In genomic region chr1:243288062-243288461, GRCh38 we compare ENCODE assay signal across 11 cellular contexts. TPM values are rescaled to one million over a fixed set of nuclear protein-coding genes. Genes with fewer than 3 reads are reported as not detected.
DNase-seq lines count a peak whose midpoint lies in the region; ATAC-seq, FAIRE-seq and TF ChIP-seq lines count a peak whose summit lies in the region.
"Had no signal": no experiment of that assay in that cellular context is flagged by ENCODE, and none has a peak within 500 bp of the region (broad histone marks: within the 10 kb centered on the region; RNA-seq: fewer than 3 reads in every experiment).

No MANE protein-coding gene starts in this region.

- H3K23ac ChIP-seq in IMR-90 (ENCODE audit: low read depth, low read length), result peak overlapping the region; percentile 75; the same call in 1 of the 2 replicates

- peak overlapping the region; percentile 96 for H2AK5ac ChIP-seq in IMR-90 (ENCODE audit: low read depth, low read length)

- DNase-seq in GM18507 (ENCODE audit: extremely low spot score, insufficient read length, low read depth) (no peak), IMR-90 (no peak), K562 (ENCODE audit: extremely low read depth in 1 of 4, low spot score in 3 of 4) (no peak), 8988T (no peak), COR-L47 (lab: John Stamatoyannopoulos, UW) (no peak)
- DNase-seq: islet precursor cell, posterior cingulate gyrus, tibial artery had no signal

- H4K5ac ChIP-seq in IMR-90 (ENCODE audit: low read depth, low read length), result peak overlapping the region; percentile 82

- H3K9me3 ChIP-seq in IMR-90 (ENCODE audit: control insufficient read depth, insufficient read depth, low read length), result no peaks in the 10 kb centered on the region
- no peaks in the 10 kb centered on the region for H3K9me3 ChIP-seq in K562 (replicated peaks; ENCODE audit: control insufficient read depth, insufficient read depth, low read depth, low read length)
- no peaks in the 10 kb centered on the region for H3K9me3 ChIP-seq in neutrophil

- H3K27me3 ChIP-seq in IMR-90 (ENCODE audit: control insufficient read depth, insufficient read depth, low read length) (no peaks in the 10 kb centered on the region), K562 (ENCODE audit: control insufficient read depth in 2 of 2, insufficient read depth in 2 of 2, low read length in 2 of 2) (no peaks in the 10 kb centered on the region), neutrophil (no peaks in the 10 kb centered on the region)
- H3K27me3 ChIP-seq: tibial artery had no signal

- H3K4me2 ChIP-seq in IMR-90 (ENCODE audit: low read depth, low read length), result no peak overlapping the region
- no peak overlapping the region for H3K4me2 ChIP-seq in K562 (ENCODE audit: insufficient read depth, low read length)

- BruUV-seq in IMR-90 (replicated peaks; lab: Mats Ljungman, UMichigan) (no TSS peak), K562 (replicated peaks; lab: Mats Ljungman, UMichigan) (no TSS peak)

- peak overlapping the region; percentile 94 for H2BK120ac ChIP-seq in IMR-90 (ENCODE audit: low read depth, low read length)

- H2BK20ac ChIP-seq in IMR-90 (ENCODE audit: low read depth, low read length), result peak overlapping the region; percentile 85; the same call in 1 of the 2 replicates

- in situ Hi-C loops in IMR-90 (cut with MboI; ENCODE audit: low sequenced_read_pairs) (no loop called here), K562 (cut with MboI) (no loop called here)

- H4K91ac ChIP-seq in IMR-90 (ENCODE audit: insufficient read depth, low read depth, low read length), result peak overlapping the region; percentile 77

- peak overlapping the region; percentile 84 for H3K18ac ChIP-seq in IMR-90 (ENCODE audit: low read depth, low read length)

- H2AK9ac ChIP-seq in IMR-90 (replicated peaks; ENCODE audit: low read depth, low read length, poor library complexity), result peak overlapping the region; percentile 60

- TF ChIP-seq RAD21 in IMR-90 (IDR thresholded peaks at IDR 0.05; ENCODE audit: low read length), result no peak
- TF ChIP-seq RAD21 in K562 (CRISPR knock-in tag; conservative IDR thresholded peaks at IDR 0.05 in 1 of 2, IDR thresholded peaks at IDR 0.05 in 1 of 2), result no peak

- H2BK15ac ChIP-seq in IMR-90 (ENCODE audit: low read depth, low read length), result peak overlapping the region; percentile 73

- intact Hi-C loops in IMR-90 (cut with micrococcal nuclease) (no loop called here), K562 (cut with micrococcal nuclease) (no loop called here)

- H3K9ac ChIP-seq in IMR-90 (ENCODE audit: low read depth, low read length) (0 out of 2 replicates have a peak overlapping the region, but pooled peaks have one; percentile 29), K562 (ENCODE audit: insufficient read depth in 1 of 2, low read depth in 2 of 2, low read length in 2 of 2) (no peak overlapping the region)

- H3K4me1 ChIP-seq in IMR-90 (ENCODE audit: control insufficient read depth, insufficient read depth, low read length) (peaks cover 14% of the 10 kb centered on the region), K562 (replicated peaks in 1 of 2; ENCODE audit: control insufficient read depth in 2 of 2, insufficient read depth in 2 of 2, low read length in 2 of 2) (peaks cover 0 to 5% of the 10 kb centered on the region in 2 experiments; a peak in 2 of 5 replicates), neutrophil (ENCODE audit: control insufficient read depth in 1 of 2, insufficient read depth in 1 of 2, low read depth in 1 of 2, low read length in 1 of 2) (peaks cover 56 to 57% of the 10 kb centered on the region in 2 experiments)

- TF ChIP-seq POLR2A in IMR-90 (IDR thresholded peaks at IDR 0.05; ENCODE audit: low read depth, low read length) (no peak), K562 (conservative IDR thresholded peaks at IDR 0.05) (no peak)

- FAIRE-seq in GM18507 (lab: Jason Lieb, UNC) (peak; percentile 52), K562 (lab: Jason Lieb, UNC) (no peak)

- H3K4me3 ChIP-seq in IMR-90 (ENCODE audit: insufficient read depth, low read depth, low read length) (no peak overlapping the region), K562 (no peak overlapping the region), neutrophil (ENCODE audit: low read depth in 1 of 2, low read length in 1 of 2) (peak overlapping the region; percentile 49 to 50)
- H3K4me3 ChIP-seq: tibial artery had no signal

- CTCF ChIA-PET in IMR-90 (lab: Yijun Ruan, JAX), result interaction anchor here (1.2 kb wide), 1 partner anchor 22 kb away, joined by 3 read pairs; no protein-coding TSS in a partner anchor
- CTCF ChIA-PET in K562 (lab: Yijun Ruan, JAX; ENCODE audit: low intra/inter-chr PET ratio), result no interaction called here

- POLR2A ChIA-PET in IMR-90 (lab: Charles Lee; ENCODE audit: unreplicated experiment) (interaction anchor here (1.0 kb wide), 1 partner anchor 16 kb away, joined by 3 read pairs; no protein-coding TSS in a partner anchor), K562 (lab: Yijun Ruan, JAX) (interaction anchor here (1.2 kb wide), 1 partner anchor 9 kb away, joined by 3 read pairs; no protein-coding TSS in a partner anchor)

- peak overlapping the region; percentile 87 for H3K14ac ChIP-seq in IMR-90 (replicated peaks; ENCODE audit: low read depth, low read length)

- H4K20me1 ChIP-seq in IMR-90 (ENCODE audit: insufficient read depth, low read length) (no peaks in the 10 kb centered on the region), K562 (replicated peaks; ENCODE audit: control insufficient read depth, insufficient read depth, low read length) (no peaks in the 10 kb centered on the region)

- peak overlapping the region; percentile 95 for H2BK5ac ChIP-seq in IMR-90 (ENCODE audit: low read depth, low read length, poor library complexity, severe bottlenecking)

- ATAC-seq in IMR-90 (ENCODE audit: low read depth) (no peak), K562 (no peak), HG03159 (IDR thresholded peaks at IDR 0.05; ENCODE audit: unreplicated experiment) (no peak), HG03135 (IDR thresholded peaks at IDR 0.05; ENCODE audit: unreplicated experiment) (no peak)

- H3K27ac ChIP-seq in IMR-90 (ENCODE audit: insufficient read depth, low read length) (peak overlapping the region; percentile 94), K562 (ENCODE audit: extremely low read depth, low read depth, low read length) (no peak overlapping the region), neutrophil (peak overlapping the region; percentile 96)
- H3K27ac ChIP-seq: tibial artery had no signal

- H2AFZ ChIP-seq in IMR-90 (replicated peaks; ENCODE audit: low read length, poor library complexity), result no peak overlapping the region
- H2AFZ ChIP-seq in K562 (ENCODE audit: low read depth, low read length), result no peak overlapping the region

- H3K79me1 ChIP-seq in IMR-90 (ENCODE audit: low read depth in 1 of 2, low read length in 2 of 2), result peaks cover 18 to 43% of the 10 kb centered on the region in 2 experiments

- H3K4ac ChIP-seq in IMR-90 (ENCODE audit: low read depth, low read length), result peak overlapping the region; percentile 90

- peak overlapping the region; percentile 35; the same call in 1 of the 2 replicates for H3K56ac ChIP-seq in IMR-90 (ENCODE audit: extremely low read depth, insufficient read depth, low read length)

- TF ChIP-seq EP300 in K562 (IDR thresholded peaks at IDR 0.05; ENCODE audit: low read length), result no peak

- H4K8ac ChIP-seq in IMR-90 (ENCODE audit: low read depth in 2 of 2, low read length in 2 of 2), result peak overlapping the region; percentile 85 to 89

- H3K36me3 ChIP-seq in IMR-90 (ENCODE audit: control insufficient read depth, insufficient read depth, low read length) (peaks cover 4% of the 10 kb centered on the region), K562 (ENCODE audit: control insufficient read depth, insufficient read depth, low read length) (peaks cover 21% of the 10 kb centered on the region; the same call in 2 of the 3 replicates), neutrophil (no peaks in the 10 kb centered on the region)

- H3K9me1 ChIP-seq in IMR-90 (ENCODE audit: insufficient read depth, low read length) (no peaks in the 10 kb centered on the region; the same call in 1 of the 2 replicates), K562 (ENCODE audit: control insufficient read depth, insufficient read depth, low read length) (no peaks in the 10 kb centered on the region)

- WGBS in IMR-90 (ENCODE audit: extremely low coverage in 2 of 2, insufficient read length in 1 of 2), 2 experiments, result no CpG with 5 or more reads among the region's 6 CpGs
- WGBS in K562 (ENCODE audit: insufficient coverage, low coverage, missing lambda C conversion rate), result 70% methylated on average over 6 of the region's 6 CpGs

- H3K79me2 ChIP-seq in K562 (ENCODE audit: control insufficient read depth, insufficient read depth, low read length), result no peaks in the 10 kb centered on the region

- TF ChIP-seq CTCF in IMR-90 (conservative IDR thresholded peaks at IDR 0.05; ENCODE audit: low read depth, low read length) (no peak), K562 (IDR thresholded peaks at IDR 0.05 in 2 of 3, conservative IDR thresholded peaks at IDR 0.05 in 1 of 3; ENCODE audit: insufficient read depth in 2 of 3, low read depth in 1 of 3, low read length in 3 of 3) (no peak), neutrophil (IDR thresholded peaks at IDR 0.05) (no peak)

- dilution Hi-C loops in IMR-90 (cut with HindIII; ENCODE audit: low sequenced_read_pairs, unreplicated experiment), result no loop called here

RNA-seq across cellular contexts. Expression of gene SDCCAG8, which starts 32.2 kb away (rescaled TPM):
- 43.3 and 46.8 TPM in 2 replicates for total RNA-seq in IMR-90 (2012; rRNA removed)
- 24.2 and 25.2 TPM in 2 replicates for polyA plus RNA-seq in IMR-90 (2012; rRNA removed)
- polyA plus RNA-seq in IMR-90 (2012; cell fraction: cytosol; rRNA removed), result 15.6 and 16.9 TPM in 2 replicates
- polyA plus RNA-seq in IMR-90 (2012; cell fraction: nucleus; rRNA removed; ENCODE audit: low replicate concordance), result 15.2 and 27.1 TPM in 2 replicates
- total RNA-seq in K562 (2011; cell fraction: chromatin; rRNA removed; ENCODE audit: low replicate concordance), result 59.4 and 127 TPM in 2 replicates
- 15.7 and 21.7 TPM in 2 replicates for total RNA-seq in K562 (2011; cell fraction: nucleolus; rRNA removed)
- 42.4 and 44.1 TPM in 2 replicates for total RNA-seq in K562 (2011; cell fraction: nucleoplasm; rRNA removed)
- total RNA-seq in K562 (2014; rRNA removed), result 17.9 and 22.7 TPM in 2 replicates
- 24.5 and 25.4 TPM in 2 replicates for total RNA-seq in K562 (2014; rRNA removed; fragmentation: Illumina TruSeq; extraction: Trizol)
- 26.6 and 32.6 TPM in 2 replicates for total RNA-seq in K562 (2015; rRNA removed; fragmentation: Illumina TruSeq; extraction: Trizol)
- total RNA-seq in K562 (2021), result 23.8 and 26.1 TPM in 2 replicates
- polyA plus RNA-seq in K562 (2011; rRNA removed), result 36.7 and 38.7 TPM in 2 replicates
- polyA plus RNA-seq in K562 (2011; cell fraction: cytosol; rRNA removed), result 17.0 and 20.6 TPM in 2 replicates
- 24.8 and 39.9 TPM in 2 replicates for polyA plus RNA-seq in K562 (2011; cell fraction: nucleus; rRNA removed)
- polyA plus RNA-seq in K562 (2012), result 17.8 and 30.1 TPM in 2 replicates
- 17.5 and 25.0 TPM in 2 replicates for polyA plus RNA-seq in K562 (2014; fragmentation: Illumina TruSeq; extraction: Trizol)
- polyA plus RNA-seq in K562 (2014; fragmentation: Nextera tagmentation; extraction: Ambion mirVana), result 10 to 100 TPM; 21.6 to 29.6 TPM
- 17.4 and 28.8 TPM in 2 replicates for polyA plus RNA-seq in K562 (2014; rRNA removed)
- 56.5 and 97.6 TPM in 2 replicates for polyA minus RNA-seq in K562 (2011; rRNA and poly(A)+ RNA removed)
- polyA minus RNA-seq in K562 (2011; cell fraction: cytosol; rRNA and poly(A)+ RNA removed), result 11.2 and 20.3 TPM in 2 replicates
- 25.3 and 52.1 TPM in 2 replicates for polyA minus RNA-seq in K562 (2011; cell fraction: nucleus; rRNA and poly(A)+ RNA removed)

RNA-seq across cellular contexts. Expression of gene CEP170, which starts 33.0 kb away (rescaled TPM):
- total RNA-seq in IMR-90 (2012; rRNA removed) (151 and 196 TPM in 2 replicates), K562 (2014; rRNA removed) (57.3 and 63.8 TPM in 2 replicates), K562 (2014; rRNA removed; fragmentation: Illumina TruSeq; extraction: Trizol) (89.0 and 102 TPM in 2 replicates), K562 (2015; rRNA removed; fragmentation: Illumina TruSeq; extraction: Trizol) (93.6 and 110 TPM in 2 replicates), K562 (2021) (73.6 and 82.0 TPM in 2 replicates)
- polyA plus RNA-seq in IMR-90 (2012; rRNA removed) (65.8 and 66.0 TPM in 2 replicates), K562 (2011; rRNA removed) (94.4 and 104 TPM in 2 replicates), K562 (2014; fragmentation: Illumina TruSeq; extraction: Trizol) (58.0 and 68.5 TPM in 2 replicates), K562 (2014; fragmentation: Nextera tagmentation; extraction: Ambion mirVana) (10 to 100 TPM; 22.6 to 24.6 TPM), K562 (2014; rRNA removed) (47.2 and 53.6 TPM in 2 replicates)
- polyA plus RNA-seq in IMR-90 (2012; cell fraction: cytosol; rRNA removed), result 21.7 and 28.1 TPM in 2 replicates
- polyA plus RNA-seq in IMR-90 (2012; cell fraction: nucleus; rRNA removed; ENCODE audit: low replicate concordance), result 39.6 and 175 TPM in 2 replicates
- total RNA-seq in K562 (2011; cell fraction: chromatin; rRNA removed; ENCODE audit: low replicate concordance), result 77.5 and 254 TPM in 2 replicates
- 38.5 and 51.8 TPM in 2 replicates for total RNA-seq in K562 (2011; cell fraction: nucleolus; rRNA removed)
- total RNA-seq in K562 (2011; cell fraction: nucleoplasm; rRNA removed), result 83.7 and 95.0 TPM in 2 replicates
- 23.4 and 61.8 TPM in 2 replicates for polyA plus RNA-seq in K562 (2011; cell fraction: cytosol; rRNA removed)
- 102 and 139 TPM in 2 replicates for polyA plus RNA-seq in K562 (2011; cell fraction: nucleus; rRNA removed)
- 34.8 and 35.9 TPM in 2 replicates for polyA plus RNA-seq in K562 (2012)
- 211 and 286 TPM in 2 replicates for polyA minus RNA-seq in K562 (2011; rRNA and poly(A)+ RNA removed)
- polyA minus RNA-seq in K562 (2011; cell fraction: cytosol; rRNA and poly(A)+ RNA removed), result 54.7 and 83.7 TPM in 2 replicates
- polyA minus RNA-seq in K562 (2011; cell fraction: nucleus; rRNA and poly(A)+ RNA removed), result 128 and 283 TPM in 2 replicates

Comparison
In these comparisons a context has a peak if more than half of its experiments do, and no peak if none do; other contexts are left out.
1. H3K4me3 ChIP-seq: peak in neutrophil (2 of 2); none in IMR-90 (single experiment) and K562 (single experiment).